Comparison of ENCODE assay signal across 8 cellular contexts in genomic region chr16:1105888-1106620, GRCh38. TPM values are rescaled to one million over a fixed set of nuclear protein-coding genes. Genes with fewer than 3 reads are reported as not detected.
DNase-seq lines count a peak whose midpoint lies in the region; ATAC-seq and TF ChIP-seq lines count a peak whose summit lies in the region.

No MANE protein-coding gene starts in this region.

- H3K27ac Mint-ChIP-seq in activated naive CD8-positive, alpha-beta T cell treated with anti-CD3 and anti-CD28 coated beads for 36 hours, result no peak overlapping the region

- H3K9me3 Mint-ChIP-seq in activated naive CD8-positive, alpha-beta T cell treated with anti-CD3 and anti-CD28 coated beads for 36 hours, result no peaks in the 10 kb centered on the region

- H3K4me1 ChIP-seq in Panc1 (ENCODE audit: control insufficient read depth, insufficient read depth, low read length), result peaks cover 33% of the 10 kb centered on the region
- H3K4me1 ChIP-seq in cardiac muscle cell (ENCODE audit: low read depth), result peaks cover 5% of the 10 kb centered on the region

- H3K27me3 ChIP-seq in BJ (ENCODE audit: control insufficient read depth, insufficient read depth, low read length), result peaks cover 3% of the 10 kb centered on the region
- H3K27me3 ChIP-seq in Panc1 (ENCODE audit: control insufficient read depth, insufficient read depth, low read length), result no peaks in the 10 kb centered on the region
- H3K27me3 ChIP-seq in cardiac muscle cell, result peaks cover 20% of the 10 kb centered on the region

- CTCF ChIA-PET in BJ (lab: Yijun Ruan, JAX), result interaction anchor here (0.6 to 1.3 kb wide), 8 partner anchors 9 to 385 kb away, joined by 3 to 5 read pairs (median 4); partner anchors contain the start of gene ANTKMT
- CTCF ChIA-PET in Panc1 (lab: Charles Lee), result interaction anchor here (0.6 to 0.7 kb wide), 2 partner anchors 49 to 88 kb away, joined by 3 read pairs; no protein-coding TSS in a partner anchor

- H3K27ac ChIP-seq in Panc1 (ENCODE audit: low read length), result peak overlapping the region; percentile 29; the same call in 1 of the 2 replicates
- H3K27ac ChIP-seq in cardiac muscle cell, result no peak overlapping the region

- intact Hi-C loops in Panc1 (cut with micrococcal nuclease; ENCODE audit: unreplicated experiment), result loop anchor here (2.0 kb wide), 1 partner anchor 89 kb away; no protein-coding TSS in a partner anchor

- no peaks in the 10 kb centered on the region for H3K4me1 Mint-ChIP-seq in activated naive CD8-positive, alpha-beta T cell treated with anti-CD3 and anti-CD28 coated beads for 36 hours

- DNase-seq in BJ (ENCODE audit: low read depth), result no peak
- DNase-seq in GM20000 (ENCODE audit: low spot score), result peak; percentile 80
- DNase-seq in Panc1 (ENCODE audit: low read depth, low spot score), result no peak
- DNase-seq in activated naive CD8-positive, alpha-beta T cell treated with anti-CD3 and anti-CD28 coated beads for 36 hours, result peak; percentile 61
- peak; percentile 61 to 90 for DNase-seq in cardiac muscle cell (ENCODE audit: low read depth in 1 of 2, low spot score in 1 of 2)
- peak; percentile 6 for DNase-seq in renal cortical epithelial cell (ENCODE audit: low read depth)

- ATAC-seq in Panc1, result peak; percentile 80
- no peak for ATAC-seq in HG02870 (IDR thresholded peaks at IDR 0.05; ENCODE audit: unreplicated experiment)
- no peak for ATAC-seq in HG02588 (IDR thresholded peaks at IDR 0.05; ENCODE audit: unreplicated experiment)

- H3K36me3 Mint-ChIP-seq in activated naive CD8-positive, alpha-beta T cell treated with anti-CD3 and anti-CD28 coated beads for 36 hours, result no peaks in the 10 kb centered on the region

- BruUV-seq in Panc1 (replicated peaks; lab: Mats Ljungman, UMichigan), result no TSS peak

- H3K36me3 ChIP-seq in BJ (ENCODE audit: control insufficient read depth, insufficient read depth, low read length) (no peaks in the 10 kb centered on the region), Panc1 (ENCODE audit: control insufficient read depth, insufficient read depth, low read length) (no peaks in the 10 kb centered on the region), cardiac muscle cell (no peaks in the 10 kb centered on the region)

- no peak overlapping the region for H3K4me3 Mint-ChIP-seq in activated naive CD8-positive, alpha-beta T cell treated with anti-CD3 and anti-CD28 coated beads for 36 hours

- H3K27me3 Mint-ChIP-seq in activated naive CD8-positive, alpha-beta T cell treated with anti-CD3 and anti-CD28 coated beads for 36 hours, result peaks cover 28% of the 10 kb centered on the region

- in situ Hi-C loops in Panc1 (cut with HindIII; ENCODE audit: low pct_unique_long_range_greater_than_20kb, low sequenced_read_pairs), result no loop called here

- H3K9me3 ChIP-seq in Panc1 (ENCODE audit: control insufficient read depth, insufficient read depth, low read depth, low read length), result no peaks in the 10 kb centered on the region
- H3K9me3 ChIP-seq in cardiac muscle cell (ENCODE audit: low read depth), result no peaks in the 10 kb centered on the region

- TF ChIP-seq CTCF in BJ (IDR thresholded peaks at IDR 0.05; ENCODE audit: insufficient read depth, low read depth, low read length), result peak; percentile 93
- TF ChIP-seq CTCF in GM20000 (IDR thresholded peaks at IDR 0.05; ENCODE audit: extremely low read depth, missing control alignments), result peak; percentile 29
- TF ChIP-seq CTCF in Panc1 (IDR thresholded peaks at IDR 0.05), result peak; percentile 88
- peak; percentile 77 for TF ChIP-seq CTCF in cardiac muscle cell (IDR thresholded peaks at IDR 0.05; ENCODE audit: low read depth, low read length)

- no peak overlapping the region for H3K4me3 ChIP-seq in BJ (ENCODE audit: low read depth, low read length)
- H3K4me3 ChIP-seq in Panc1 (ENCODE audit: low read depth in 2 of 2, low read length in 2 of 2), result peak overlapping the region; percentile 11 to 33; a peak in 1 of 4 replicates
- no peak overlapping the region for H3K4me3 ChIP-seq in cardiac muscle cell

- POLR2A ChIA-PET in BJ (lab: Charles Lee) (no interaction called here), Panc1 (lab: Charles Lee) (no interaction called here)

RNA-seq across cellular contexts. Expression of gene C1QTNF8, which starts 10.0 kb away (rescaled TPM):
- polyA plus RNA-seq in BJ (2011; rRNA removed) (not detected in 2 replicates), cardiac muscle cell (0.26 TPM in 1 of 2 replicates, not detected in the other)
- polyA minus RNA-seq in BJ (2011; rRNA and poly(A)+ RNA removed), result not detected in 2 replicates
- total RNA-seq in Panc1 (2021; ENCODE audit: unreplicated experiment) (0.39 TPM), cardiac muscle cell (0.15 TPM in 1 of 2 replicates, not detected in the other), renal cortical epithelial cell (not detected in 2 replicates)
- 0.63 TPM for polyA plus RNA-seq in Panc1 (2012; ENCODE audit: insufficient read length)
- total RNA-seq in activated naive CD8-positive, alpha-beta T cell treated with anti-CD3 and anti-CD28 coated beads for 36 hours, result not detected

RNA-seq across cellular contexts. Expression of gene SSTR5, which starts 33.5 kb away (rescaled TPM):
- polyA plus RNA-seq in BJ (2011; rRNA removed) (not detected in 2 replicates), cardiac muscle cell (0.55 TPM in 1 of 2 replicates, not detected in the other)
- polyA minus RNA-seq in BJ (2011; rRNA and poly(A)+ RNA removed), result not detected in 2 replicates
- total RNA-seq in Panc1 (2021; ENCODE audit: unreplicated experiment) (2.8 TPM), cardiac muscle cell (not detected in 2 replicates), renal cortical epithelial cell (0.40 TPM in 1 of 2 replicates, not detected in the other)
- 12.8 TPM for polyA plus RNA-seq in Panc1 (2012; ENCODE audit: insufficient read length)
- total RNA-seq in activated naive CD8-positive, alpha-beta T cell treated with anti-CD3 and anti-CD28 coated beads for 36 hours, result not detected

RNA-seq across cellular contexts. Expression of gene CACNA1H, which starts 46.9 kb away (rescaled TPM):
- polyA plus RNA-seq in BJ (2011; rRNA removed) (0.20 and 0.37 TPM in 2 replicates), cardiac muscle cell (8.9 and 16.5 TPM in 2 replicates)
- polyA minus RNA-seq in BJ (2011; rRNA and poly(A)+ RNA removed), result 0.28 and 0.46 TPM in 2 replicates
- total RNA-seq in Panc1 (2021; ENCODE audit: unreplicated experiment) (31.1 TPM), cardiac muscle cell (30.4 and 66.1 TPM in 2 replicates), renal cortical epithelial cell (1.0 and 36.2 TPM in 2 replicates)
- polyA plus RNA-seq in Panc1 (2012; ENCODE audit: insufficient read length), result 40.3 TPM
- under 1 TPM; 0.32 to 0.35 TPM for total RNA-seq in activated naive CD8-positive, alpha-beta T cell treated with anti-CD3 and anti-CD28 coated beads for 36 hours

Comparison
In these comparisons a context has a peak if more than half of its experiments do, and no peak if none do; other contexts are left out.
1. DNase-seq: peak in GM20000 (single experiment), activated naive CD8-positive, alpha-beta T cell treated with anti-CD3 and anti-CD28 coated beads for 36 hours (single experiment), cardiac muscle cell (2 of 2) and renal cortical epithelial cell (single experiment); none in BJ (single experiment) and Panc1 (single experiment).
2. H3K4me3 ChIP-seq: peak in Panc1 (2 of 2); none in BJ (single experiment) and cardiac muscle cell (single experiment).
3. CTCF ChIP-seq: peak in every context shown above with its lines; median percentile 93 in BJ; 88 in Panc1; 77 in cardiac muscle cell; 29 in GM20000.